ENCODE assay signal across 8 cellular contexts in genomic region chr17:50272711-50273653, GRCh38. TPM values are rescaled to one million over a fixed set of nuclear protein-coding genes. Genes with fewer than 3 reads are reported as not detected.
DNase-seq lines count a peak whose midpoint lies in the region; ATAC-seq and TF ChIP-seq lines count a peak whose summit lies in the region.

No MANE protein-coding gene starts in this region.

- POLR2A ChIA-PET in activated CD4-positive, alpha-beta T cell treated with anti-CD3 and anti-CD28 coated beads, Interleukin-2, amount 10 ng/mL, durations not matched to agents 7 days and 5 days (lab: Charles Lee): no interaction called here

- H3K36me3 Mint-ChIP-seq in activated CD4-positive, alpha-beta T cell treated with anti-CD3 and anti-CD28 coated beads, Interleukin-2, amount 10 ng/mL, durations not matched to agents 7 days and 5 days (ENCODE audit: low read depth): no peaks in the 10 kb centered on the region

- CTCF ChIA-PET in activated CD4-positive, alpha-beta T cell treated with anti-CD3 and anti-CD28 coated beads, Interleukin-2, amount 10 ng/mL, durations not matched to agents 7 days and 5 days (lab: Charles Lee): interaction anchor here (1.0 to 3.3 kb wide), 8 partner anchors 10 to 158 kb away, joined by 3 to 22 read pairs (median 5); partner anchors contain the start of gene COL1A1

- intact Hi-C loops in dorsolateral prefrontal cortex (cut with DNase I): loop anchor here (1.0 to 10.0 kb wide), 3 partner anchors 72 to 178 kb away; partner anchors contain the start of genes COL1A1 (in 1 of the 2) and PDK2 (in 1 of the 2)

- H3K27me3 ChIP-seq in dorsolateral prefrontal cortex: peaks cover 0 to 36% (median 10%) of the 10 kb centered on the region in 45 donors
- H3K27me3 ChIP-seq in lung (ENCODE audit: control insufficient read depth, insufficient read depth): no peaks in the 10 kb centered on the region

- H3K27ac Mint-ChIP-seq in activated CD4-positive, alpha-beta T cell treated with anti-CD3 and anti-CD28 coated beads, Interleukin-2, amount 10 ng/mL, durations not matched to agents 7 days and 5 days: no peak overlapping the region

- H3K9me3 ChIP-seq in lung (ENCODE audit: control insufficient read depth in 2 of 2, insufficient read depth in 1 of 2, low read length in 1 of 2): no peaks in the 10 kb centered on the region

- H3K27ac ChIP-seq in dorsolateral prefrontal cortex (peak overlapping the region in 24 of 59 donors; percentile 1 to 82 (median 54)), lung (ENCODE audit: low read depth in 1 of 2, low read length in 1 of 2) (peak overlapping the region in 1 of 2 donors; percentile 37)

- WGBS in lung, 2 donors: 4 to 9% methylated on average over 47 to 57 of the region's 57 CpGs

- TF ChIP-seq CTCF in dorsolateral prefrontal cortex (IDR thresholded peaks at IDR 0.05 in 54 of 56, conservative IDR thresholded peaks at IDR 0.05 in 2 of 56; ENCODE audit: low read depth in 1 of 56, partially characterized antibody in 56 of 56): peak; percentile 45 to 98 (median 90)
- TF ChIP-seq CTCF in lung (IDR thresholded peaks at IDR 0.05; ENCODE audit: control extremely low read depth, extremely low read depth): peak; percentile 60

- DNase-seq in Daoy (ENCODE audit: low read depth) (peak; percentile 64), M059J (ENCODE audit: low read depth) (peak; percentile 53), dorsolateral prefrontal cortex (peak in 6 of 10 donors; percentile 28 to 76 (median 46)), lung (ENCODE audit: low spot score) (no peak), occipital lobe (lab: John Stamatoyannopoulos, UW) (no peak), amniotic stem cell (lab: John Stamatoyannopoulos, UW) (no peak)
- DNase-seq in activated CD4-positive, alpha-beta T cell treated with anti-CD3 and anti-CD28 coated beads, Interleukin-2, amount 10 ng/mL, durations not matched to agents 7 days and 5 days: peak; percentile 51
- DNase-seq in stimulated activated CD8-positive, alpha-beta memory T cell treated with anti-CD3 and anti-CD28 coated beads, Interleukin-15, amount 100 ng/mL, for 1 hour (ENCODE audit: low read depth): peak; percentile 11

- no peaks in the 10 kb centered on the region for H3K36me3 ChIP-seq in lung (ENCODE audit: control insufficient read depth in 2 of 2, insufficient read depth in 2 of 2, low read length in 2 of 2)

- H3K4me3 Mint-ChIP-seq in activated CD4-positive, alpha-beta T cell treated with anti-CD3 and anti-CD28 coated beads, Interleukin-2, amount 10 ng/mL, durations not matched to agents 7 days and 5 days: peak overlapping the region; percentile 71

- peaks cover 0 to 2% of the 10 kb centered on the region in 2 donors for H3K4me1 ChIP-seq in lung (ENCODE audit: control insufficient read depth in 2 of 2, insufficient read depth in 2 of 2, low read length in 2 of 2)

- ATAC-seq in lung (ENCODE audit: insufficient read depth, low FRiP score): peak; percentile 59

- peaks cover 22% of the 10 kb centered on the region for H3K4me1 Mint-ChIP-seq in activated CD4-positive, alpha-beta T cell treated with anti-CD3 and anti-CD28 coated beads, Interleukin-2, amount 10 ng/mL, durations not matched to agents 7 days and 5 days

- H3K9me3 Mint-ChIP-seq in activated CD4-positive, alpha-beta T cell treated with anti-CD3 and anti-CD28 coated beads, Interleukin-2, amount 10 ng/mL, durations not matched to agents 7 days and 5 days: no peaks in the 10 kb centered on the region

- peak overlapping the region; percentile 46 to 88 (median 66) for H3K4me3 ChIP-seq in dorsolateral prefrontal cortex
- peak overlapping the region; percentile 31 for H3K4me3 ChIP-seq in lung

- H3K27me3 Mint-ChIP-seq in activated CD4-positive, alpha-beta T cell treated with anti-CD3 and anti-CD28 coated beads, Interleukin-2, amount 10 ng/mL, durations not matched to agents 7 days and 5 days: peaks cover 41% of the 10 kb centered on the region

RNA-seq across cellular contexts. Expression of gene TMEM92, which starts 1.3 kb away (rescaled TPM):
- 1.7 and 6.7 TPM in 2 replicates for total RNA-seq in Daoy (2014; rRNA removed; shearing (Covaris generic))
- total RNA-seq in M059J (2014; rRNA removed; shearing (Covaris generic)): 0.99 and 5.2 TPM in 2 replicates
- total RNA-seq in activated CD4-positive, alpha-beta T cell treated with anti-CD3 and anti-CD28 coated beads, Interleukin-2, amount 10 ng/mL, durations not matched to agents 7 days and 5 days: not detected
- total RNA-seq in dorsolateral prefrontal cortex (1 to 10 TPM in 4 of 120 experiments, under 1 TPM in 26, not detected in 90; 0.14 to 2.1 (median 0.43) TPM), lung (1 to 10 TPM in 1 of 2 donors, under 1 TPM in 1; 0.63 to 8.0 TPM), occipital lobe (not detected)
- 1 to 10 TPM; 5.6 to 6.2 TPM for polyA plus RNA-seq in lung

Comparison
In these comparisons a context has a peak if more than half of its experiments do, and no peak if none do; other contexts are left out.
1. DNase-seq: peak in Daoy (single experiment), M059J (single experiment), activated CD4-positive, alpha-beta T cell treated with anti-CD3 and anti-CD28 coated beads, Interleukin-2, amount 10 ng/mL, durations not matched to agents 7 days and 5 days (single experiment), dorsolateral prefrontal cortex (6 of 10) and stimulated activated CD8-positive, alpha-beta memory T cell treated with anti-CD3 and anti-CD28 coated beads, Interleukin-15, amount 100 ng/mL, for 1 hour (single experiment); none in lung (single experiment), occipital lobe (single experiment) and amniotic stem cell (single experiment).